15 cellular contexts compared by ENCODE assay signal in the genomic region with DNA sequence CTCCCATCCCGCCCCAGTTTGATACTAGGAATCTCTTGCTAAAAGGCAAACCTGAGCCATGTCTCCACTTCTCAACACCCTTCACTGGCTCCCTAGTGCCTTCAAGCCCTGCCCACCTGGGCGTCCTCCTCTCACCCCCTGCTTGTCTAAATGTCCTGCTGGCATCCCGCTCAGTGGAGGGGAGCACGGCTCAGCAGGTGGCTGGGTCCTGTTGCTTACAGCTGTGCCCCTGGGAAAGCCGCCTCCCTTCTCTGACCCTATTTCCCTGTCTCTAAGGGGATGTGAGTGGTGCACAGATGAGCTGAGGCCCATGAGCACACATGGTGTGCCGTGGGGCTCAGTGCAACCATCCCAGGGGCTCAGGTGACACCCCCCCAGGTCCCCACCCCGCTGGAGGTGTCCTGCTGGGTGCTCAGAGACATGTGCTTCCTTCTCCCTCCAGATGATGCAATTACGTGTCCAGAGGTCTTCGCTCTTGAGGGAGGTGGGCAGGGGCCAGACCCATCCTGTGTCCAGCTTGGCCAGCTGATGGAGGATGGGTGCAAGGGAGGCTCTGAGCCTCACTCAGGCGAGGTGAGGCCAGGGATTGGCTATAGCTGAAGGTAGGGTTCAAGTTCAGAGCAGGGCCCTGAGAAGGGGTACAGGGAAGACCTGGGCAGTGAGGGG. TPM values are rescaled to one million over a fixed set of nuclear protein-coding genes. Genes with fewer than 3 reads are reported as not detected.
DNase-seq lines count a peak whose midpoint lies in the region; ATAC-seq and TF ChIP-seq lines count a peak whose summit lies in the region.
"Had no signal": no experiment of that assay in that cellular context is flagged by ENCODE, and none has a peak within 500 bp of the region (broad histone marks: within the 10 kb centered on the region; RNA-seq: fewer than 3 reads in every experiment).

No MANE protein-coding gene starts in this region.

- no peak for DNase-seq in activated naive CD8-positive, alpha-beta T cell treated with anti-CD3 and anti-CD28 coated beads, Interleukin-2, amount 10 ng/mL, durations not matched to agents 7 days and 5 days
- no peak for DNase-seq in activated naive CD8-positive, alpha-beta T cell treated with anti-CD3 and anti-CD28 coated beads, Interleukin-2, amount 50 U/mL, for 24 hours
- DNase-seq in endothelial cell (ENCODE audit: low spot score) = no peak
- DNase-seq in NCI-H69 (lab: John Stamatoyannopoulos, UW) = no peak
- no peak for DNase-seq in stimulated activated naive CD4-positive, alpha-beta T cell treated with Interleukin-2 at 50 U/mL for 16 hours (lab: John Stamatoyannopoulos, UW)
- DNase-seq in epidermal melanocyte (ENCODE audit: insufficient read length, low spot score) = no peak
- DNase-seq: CD8-positive, alpha-beta T cell; DMS153; DMS79 treated with DMSO at 0.1 percent for 48 hours; EL had no signal

- CTCF ChIA-PET in HEK293 (lab: Yijun Ruan, JAX) = interaction anchor here (0.8 to 1.7 kb wide), 3 partner anchors 11 to 310 kb away, joined by 3 to 5 read pairs (median 4); no protein-coding TSS in a partner anchor

- H3K27ac Mint-ChIP-seq in activated naive CD8-positive, alpha-beta T cell treated with anti-CD3 and anti-CD28 coated beads, Interleukin-2, amount 10 ng/mL, durations not matched to agents 7 days and 5 days = peak overlapping the region; percentile 74
- no peak overlapping the region for H3K27ac Mint-ChIP-seq in activated naive CD8-positive, alpha-beta T cell treated with anti-CD3 and anti-CD28 coated beads, Interleukin-2, amount 50 U/mL, for 24 hours
- H3K27ac Mint-ChIP-seq in endothelial cell (ENCODE audit: unreplicated experiment) = peak overlapping the region; percentile 63
- H3K27ac Mint-ChIP-seq: B cell, CD14-positive monocyte had no signal

- no peaks in the 10 kb centered on the region for H3K9me3 Mint-ChIP-seq in activated naive CD8-positive, alpha-beta T cell treated with anti-CD3 and anti-CD28 coated beads, Interleukin-2, amount 10 ng/mL, durations not matched to agents 7 days and 5 days
- no peaks in the 10 kb centered on the region for H3K9me3 Mint-ChIP-seq in activated naive CD8-positive, alpha-beta T cell treated with anti-CD3 and anti-CD28 coated beads, Interleukin-2, amount 50 U/mL, for 24 hours
- no peaks in the 10 kb centered on the region for H3K9me3 Mint-ChIP-seq in endothelial cell (ENCODE audit: unreplicated experiment)
- H3K9me3 Mint-ChIP-seq: CD8-positive, alpha-beta T cell had no signal

- no peaks in the 10 kb centered on the region for H3K36me3 Mint-ChIP-seq in activated naive CD8-positive, alpha-beta T cell treated with anti-CD3 and anti-CD28 coated beads, Interleukin-2, amount 10 ng/mL, durations not matched to agents 7 days and 5 days
- H3K36me3 Mint-ChIP-seq in activated naive CD8-positive, alpha-beta T cell treated with anti-CD3 and anti-CD28 coated beads, Interleukin-2, amount 50 U/mL, for 24 hours (ENCODE audit: low read depth) = no peaks in the 10 kb centered on the region
- H3K36me3 Mint-ChIP-seq in endothelial cell (ENCODE audit: low read depth, unreplicated experiment) = peaks cover 44% of the 10 kb centered on the region
- H3K36me3 Mint-ChIP-seq: CD14-positive monocyte; CD8-positive, alpha-beta T cell had no signal

- no peak overlapping the region for H3K4me3 Mint-ChIP-seq in activated naive CD8-positive, alpha-beta T cell treated with anti-CD3 and anti-CD28 coated beads, Interleukin-2, amount 10 ng/mL, durations not matched to agents 7 days and 5 days
- no peak overlapping the region for H3K4me3 Mint-ChIP-seq in activated naive CD8-positive, alpha-beta T cell treated with anti-CD3 and anti-CD28 coated beads, Interleukin-2, amount 50 U/mL, for 24 hours
- peak overlapping the region; percentile 84 for H3K4me3 Mint-ChIP-seq in endothelial cell (ENCODE audit: unreplicated experiment)
- H3K4me3 Mint-ChIP-seq: B cell; CD14-positive monocyte; CD8-positive, alpha-beta T cell had no signal

- no peaks in the 10 kb centered on the region for H3K4me1 ChIP-seq in HEK293 (ENCODE audit: control insufficient read depth, insufficient read depth, low read length)

- no peaks in the 10 kb centered on the region for H3K27me3 Mint-ChIP-seq in activated naive CD8-positive, alpha-beta T cell treated with anti-CD3 and anti-CD28 coated beads, Interleukin-2, amount 10 ng/mL, durations not matched to agents 7 days and 5 days
- no peaks in the 10 kb centered on the region for H3K27me3 Mint-ChIP-seq in activated naive CD8-positive, alpha-beta T cell treated with anti-CD3 and anti-CD28 coated beads, Interleukin-2, amount 50 U/mL, for 24 hours
- peaks cover 35% of the 10 kb centered on the region for H3K27me3 Mint-ChIP-seq in endothelial cell (ENCODE audit: unreplicated experiment)
- H3K27me3 Mint-ChIP-seq: B cell had no signal

- peaks cover 0 to 3% of the 10 kb centered on the region in 2 experiments; a peak in 1 of 3 replicates for H3K36me3 ChIP-seq in HEK293 (ENCODE audit: control insufficient read depth in 2 of 2, insufficient read depth in 1 of 2, low read length in 2 of 2)

- H3K4me1 Mint-ChIP-seq in activated naive CD8-positive, alpha-beta T cell treated with anti-CD3 and anti-CD28 coated beads, Interleukin-2, amount 10 ng/mL, durations not matched to agents 7 days and 5 days = peaks cover 10% of the 10 kb centered on the region
- H3K4me1 Mint-ChIP-seq in activated naive CD8-positive, alpha-beta T cell treated with anti-CD3 and anti-CD28 coated beads, Interleukin-2, amount 50 U/mL, for 24 hours = peaks cover 7% of the 10 kb centered on the region
- H3K4me1 Mint-ChIP-seq in endothelial cell (ENCODE audit: unreplicated experiment) = peaks cover 34% of the 10 kb centered on the region
- H3K4me1 Mint-ChIP-seq: CD14-positive monocyte had no signal

- H3K9me3 ChIP-seq in HEK293 (ENCODE audit: control insufficient read depth, insufficient read depth, low read depth, low read length) = no peaks in the 10 kb centered on the region

- no peak overlapping the region for H3K4me3 ChIP-seq in HEK293 (ENCODE audit: low read depth, low read length)

- H3K27ac ChIP-seq in HEK293 (ENCODE audit: extremely low read depth, low read depth, low read length) = no peak overlapping the region
- H3K27ac ChIP-seq: HL-60 had no signal

- ATAC-seq in activated naive CD8-positive, alpha-beta T cell treated with anti-CD3 and anti-CD28 coated beads, Interleukin-2, amount 10 ng/mL, durations not matched to agents 7 days and 5 days (ENCODE audit: low read depth) = no peak
- no peak for ATAC-seq in activated naive CD8-positive, alpha-beta T cell treated with anti-CD3 and anti-CD28 coated beads, Interleukin-2, amount 50 U/mL, for 24 hours
- ATAC-seq: CD8-positive, alpha-beta T cell had no signal

- POLR2A ChIA-PET in activated naive CD8-positive, alpha-beta T cell treated with anti-CD3 and anti-CD28 coated beads, Interleukin-2, amount 10 ng/mL, durations not matched to agents 7 days and 5 days (lab: Charles Lee) = interaction anchor here (0.9 kb wide), 1 partner anchor 22 kb away, joined by 3 read pairs; no protein-coding TSS in a partner anchor
- POLR2A ChIA-PET in HEK293 (lab: Yijun Ruan, JAX) = no interaction called here

- TF ChIP-seq CTCF in HEK293 (tag by site-specific recombination; IDR thresholded peaks at IDR 0.05) = no peak
- no peak for TF ChIP-seq CTCF in endothelial cell (IDR thresholded peaks at IDR 0.05; ENCODE audit: unreplicated experiment)

TF ChIP-seq in HEK293, 187 proteins besides CTCF, POLR2A, EP300 and RAD21 (continues in another document):
- TF ChIP-seq ZNF600 (tag by site-specific recombination; IDR thresholded peaks at IDR 0.05) (no peak), SCRT2 (tag by site-specific recombination; IDR thresholded peaks at IDR 0.05) (peak; percentile 71; the same call in 1 of the 2 replicates), ZNF155 (tag by site-specific recombination; IDR thresholded peaks at IDR 0.05) (no peak), ZNF585B (tag by site-specific recombination; IDR thresholded peaks at IDR 0.05) (no peak)
- TF ChIP-seq, protein P1, sequence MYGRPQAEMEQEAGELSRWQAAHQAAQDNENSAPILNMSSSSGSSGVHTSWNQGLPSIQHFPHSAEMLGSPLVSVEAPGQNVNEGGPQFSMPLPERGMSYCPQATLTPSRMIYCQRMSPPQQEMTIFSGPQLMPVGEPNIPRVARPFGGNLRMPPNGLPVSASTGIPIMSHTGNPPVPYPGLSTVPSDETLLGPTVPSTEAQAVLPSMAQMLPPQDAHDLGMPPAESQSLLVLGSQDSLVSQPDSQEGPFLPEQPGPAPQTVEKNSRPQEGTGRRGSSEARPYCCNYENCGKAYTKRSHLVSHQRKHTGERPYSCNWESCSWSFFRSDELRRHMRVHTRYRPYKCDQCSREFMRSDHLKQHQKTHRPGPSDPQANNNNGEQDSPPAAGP (tag by site-specific recombination; IDR thresholded peaks at IDR 0.05) = no peak
- TF ChIP-seq, protein P2, sequence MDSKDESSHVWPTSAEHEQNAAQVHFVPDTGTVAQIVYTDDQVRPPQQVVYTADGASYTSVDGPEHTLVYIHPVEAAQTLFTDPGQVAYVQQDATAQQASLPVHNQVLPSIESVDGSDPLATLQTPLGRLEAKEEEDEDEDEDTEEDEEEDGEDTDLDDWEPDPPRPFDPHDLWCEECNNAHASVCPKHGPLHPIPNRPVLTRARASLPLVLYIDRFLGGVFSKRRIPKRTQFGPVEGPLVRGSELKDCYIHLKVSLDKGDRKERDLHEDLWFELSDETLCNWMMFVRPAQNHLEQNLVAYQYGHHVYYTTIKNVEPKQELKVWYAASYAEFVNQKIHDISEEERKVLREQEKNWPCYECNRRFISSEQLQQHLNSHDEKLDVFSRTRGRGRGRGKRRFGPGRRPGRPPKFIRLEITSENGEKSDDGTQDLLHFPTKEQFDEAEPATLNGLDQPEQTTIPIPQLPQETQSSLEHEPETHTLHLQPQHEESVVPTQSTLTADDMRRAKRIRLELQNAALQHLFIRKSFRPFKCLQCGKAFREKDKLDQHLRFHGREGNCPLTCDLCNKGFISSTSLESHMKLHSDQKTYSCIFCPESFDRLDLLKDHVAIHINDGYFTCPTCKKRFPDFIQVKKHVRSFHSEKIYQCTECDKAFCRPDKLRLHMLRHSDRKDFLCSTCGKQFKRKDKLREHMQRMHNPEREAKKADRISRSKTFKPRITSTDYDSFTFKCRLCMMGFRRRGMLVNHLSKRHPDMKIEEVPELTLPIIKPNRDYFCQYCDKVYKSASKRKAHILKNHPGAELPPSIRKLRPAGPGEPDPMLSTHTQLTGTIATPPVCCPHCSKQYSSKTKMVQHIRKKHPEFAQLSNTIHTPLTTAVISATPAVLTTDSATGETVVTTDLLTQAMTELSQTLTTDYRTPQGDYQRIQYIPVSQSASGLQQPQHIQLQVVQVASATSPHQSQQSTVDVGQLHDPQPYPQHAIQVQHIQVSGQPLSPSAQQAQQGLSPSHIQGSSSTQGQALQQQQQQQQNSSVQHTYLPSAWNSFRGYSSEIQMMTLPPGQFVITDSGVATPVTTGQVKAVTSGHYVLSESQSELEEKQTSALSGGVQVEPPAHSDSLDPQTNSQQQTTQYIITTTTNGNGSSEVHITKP (tag by site-specific recombination; IDR thresholded peaks at IDR 0.05) = no peak

RNA-seq across cellular contexts. Expression of a gene that starts 24.1 kb away (rescaled TPM):
- total RNA-seq in activated naive CD8-positive, alpha-beta T cell treated with anti-CD3 and anti-CD28 coated beads, Interleukin-2, amount 10 ng/mL, durations not matched to agents 7 days and 5 days = 10 to 100 TPM; 11.6 to 13.2 TPM
- 541 TPM for total RNA-seq in endothelial cell (ENCODE audit: unreplicated experiment)
- total RNA-seq: B cell, H4 had no signal

RNA-seq across cellular contexts. Expression of a gene that starts 34.0 kb away (rescaled TPM):
- 1 to 10 TPM; 6.6 to 7.1 TPM for total RNA-seq in activated naive CD8-positive, alpha-beta T cell treated with anti-CD3 and anti-CD28 coated beads, Interleukin-2, amount 10 ng/mL, durations not matched to agents 7 days and 5 days
- total RNA-seq in endothelial cell (ENCODE audit: unreplicated experiment) = 5.4 TPM
- total RNA-seq: B cell; CD8-positive, alpha-beta T cell; H4 had no signal

Comparison
In these comparisons a context has a peak if more than half of its experiments do, and no peak if none do; other contexts are left out.
1. RNA of a gene that starts 24.1 kb away (total RNA-seq): 541 TPM in endothelial cell (single experiment); 11.6 to 13.2 TPM in activated naive CD8-positive, alpha-beta T cell treated with anti-CD3 and anti-CD28 coated beads, Interleukin-2, amount 10 ng/mL, durations not matched to agents 7 days and 5 days; every median in the first group is over 10 times any median in the second.